ENCODE assay signal across 2 cellular contexts in genomic region chr20:56815796-56816195, GRCh38.
TF ChIP-seq lines count a peak whose summit lies in the region.

No MANE protein-coding gene starts in this region.

TF ChIP-seq in GM23338, 12 proteins besides CTCF, POLR2A, EP300 and RAD21 (continued from another document):
- no peak for TF ChIP-seq CREB1 (CRISPR knock-in tag; IDR thresholded peaks at IDR 0.05; ENCODE audit: low read depth)
- no peak for TF ChIP-seq STAT1 (IDR thresholded peaks at IDR 0.05; ENCODE audit: unreplicated experiment)
- TF ChIP-seq ZNF114 (CRISPR knock-in tag; IDR thresholded peaks at IDR 0.05): no peak
- TF ChIP-seq, protein P1, sequence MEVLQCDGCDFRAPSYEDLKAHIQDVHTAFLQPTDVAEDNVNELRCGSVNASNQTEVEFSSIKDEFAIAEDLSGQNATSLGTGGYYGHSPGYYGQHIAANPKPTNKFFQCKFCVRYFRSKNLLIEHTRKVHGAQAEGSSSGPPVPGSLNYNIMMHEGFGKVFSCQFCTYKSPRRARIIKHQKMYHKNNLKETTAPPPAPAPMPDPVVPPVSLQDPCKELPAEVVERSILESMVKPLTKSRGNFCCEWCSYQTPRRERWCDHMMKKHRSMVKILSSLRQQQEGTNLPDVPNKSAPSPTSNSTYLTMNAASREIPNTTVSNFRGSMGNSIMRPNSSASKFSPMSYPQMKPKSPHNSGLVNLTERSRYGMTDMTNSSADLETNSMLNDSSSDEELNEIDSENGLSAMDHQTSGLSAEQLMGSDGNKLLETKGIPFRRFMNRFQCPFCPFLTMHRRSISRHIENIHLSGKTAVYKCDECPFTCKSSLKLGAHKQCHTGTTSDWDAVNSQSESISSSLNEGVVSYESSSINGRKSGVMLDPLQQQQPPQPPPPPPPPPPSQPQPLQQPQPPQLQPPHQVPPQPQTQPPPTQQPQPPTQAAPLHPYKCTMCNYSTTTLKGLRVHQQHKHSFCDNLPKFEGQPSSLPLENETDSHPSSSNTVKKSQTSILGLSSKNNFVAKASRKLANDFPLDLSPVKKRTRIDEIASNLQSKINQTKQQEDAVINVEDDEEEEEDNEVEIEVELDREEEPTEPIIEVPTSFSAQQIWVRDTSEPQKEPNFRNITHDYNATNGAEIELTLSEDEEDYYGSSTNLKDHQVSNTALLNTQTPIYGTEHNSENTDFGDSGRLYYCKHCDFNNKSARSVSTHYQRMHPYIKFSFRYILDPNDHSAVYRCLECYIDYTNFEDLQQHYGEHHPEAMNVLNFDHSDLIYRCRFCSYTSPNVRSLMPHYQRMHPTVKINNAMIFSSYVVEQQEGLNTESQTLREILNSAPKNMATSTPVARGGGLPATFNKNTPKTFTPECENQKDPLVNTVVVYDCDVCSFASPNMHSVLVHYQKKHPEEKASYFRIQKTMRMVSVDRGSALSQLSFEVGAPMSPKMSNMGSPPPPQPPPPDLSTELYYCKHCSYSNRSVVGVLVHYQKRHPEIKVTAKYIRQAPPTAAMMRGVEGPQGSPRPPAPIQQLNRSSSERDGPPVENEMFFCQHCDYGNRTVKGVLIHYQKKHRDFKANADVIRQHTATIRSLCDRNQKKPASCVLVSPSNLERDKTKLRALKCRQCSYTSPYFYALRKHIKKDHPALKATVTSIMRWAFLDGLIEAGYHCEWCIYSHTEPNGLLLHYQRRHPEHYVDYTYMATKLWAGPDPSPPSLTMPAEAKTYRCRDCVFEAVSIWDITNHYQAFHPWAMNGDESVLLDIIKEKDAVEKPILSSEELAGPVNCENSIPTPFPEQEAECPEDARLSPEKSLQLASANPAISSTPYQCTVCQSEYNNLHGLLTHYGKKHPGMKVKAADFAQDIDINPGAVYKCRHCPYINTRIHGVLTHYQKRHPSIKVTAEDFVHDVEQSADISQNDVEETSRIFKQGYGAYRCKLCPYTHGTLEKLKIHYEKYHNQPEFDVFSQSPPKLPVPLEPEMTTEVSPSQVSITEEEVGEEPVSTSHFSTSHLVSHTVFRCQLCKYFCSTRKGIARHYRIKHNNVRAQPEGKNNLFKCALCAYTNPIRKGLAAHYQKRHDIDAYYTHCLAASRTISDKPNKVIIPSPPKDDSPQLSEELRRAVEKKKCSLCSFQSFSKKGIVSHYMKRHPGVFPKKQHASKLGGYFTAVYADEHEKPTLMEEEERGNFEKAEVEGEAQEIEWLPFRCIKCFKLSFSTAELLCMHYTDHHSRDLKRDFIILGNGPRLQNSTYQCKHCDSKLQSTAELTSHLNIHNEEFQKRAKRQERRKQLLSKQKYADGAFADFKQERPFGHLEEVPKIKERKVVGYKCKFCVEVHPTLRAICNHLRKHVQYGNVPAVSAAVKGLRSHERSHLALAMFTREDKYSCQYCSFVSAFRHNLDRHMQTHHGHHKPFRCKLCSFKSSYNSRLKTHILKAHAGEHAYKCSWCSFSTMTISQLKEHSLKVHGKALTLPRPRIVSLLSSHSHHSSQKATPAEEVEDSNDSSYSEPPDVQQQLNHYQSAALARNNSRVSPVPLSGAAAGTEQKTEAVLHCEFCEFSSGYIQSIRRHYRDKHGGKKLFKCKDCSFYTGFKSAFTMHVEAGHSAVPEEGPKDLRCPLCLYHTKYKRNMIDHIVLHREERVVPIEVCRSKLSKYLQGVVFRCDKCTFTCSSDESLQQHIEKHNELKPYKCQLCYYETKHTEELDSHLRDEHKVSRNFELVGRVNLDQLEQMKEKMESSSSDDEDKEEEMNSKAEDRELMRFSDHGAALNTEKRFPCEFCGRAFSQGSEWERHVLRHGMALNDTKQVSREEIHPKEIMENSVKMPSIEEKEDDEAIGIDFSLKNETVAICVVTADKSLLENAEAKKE (CRISPR knock-in tag; IDR thresholded peaks at IDR 0.05): no peak
- no peak for TF ChIP-seq POLR2AphosphoS5 (IDR thresholded peaks at IDR 0.05; ENCODE audit: low read depth)
- TF ChIP-seq EZH2 (IDR thresholded peaks at IDR 0.05; ENCODE audit: low read depth, unreplicated experiment): no peak
- no peak for TF ChIP-seq REST (IDR thresholded peaks at IDR 0.05; ENCODE audit: unreplicated experiment)
- TF ChIP-seq ZNF331 (CRISPR knock-in tag; IDR thresholded peaks at IDR 0.05; ENCODE audit: low read depth): no peak
- no peak for TF ChIP-seq EZH2phosphoT487 (IDR thresholded peaks at IDR 0.05; ENCODE audit: unreplicated experiment)
- TF ChIP-seq JUNB (IDR thresholded peaks at IDR 0.05; ENCODE audit: unreplicated experiment): no peak
TF ChIP-seq in GM23338: peak in this region for 0.

TF ChIP-seq in H1, 55 proteins besides CTCF, POLR2A, EP300 and RAD21 (continued from another document):
- TF ChIP-seq TAF1 (IDR thresholded peaks at IDR 0.05; ENCODE audit: low read depth, low read length) (no peak), FOSL1 (IDR thresholded peaks at IDR 0.05; ENCODE audit: insufficient read depth, low read depth, low read length) (no peak), ATF3 (IDR thresholded peaks at IDR 0.05; ENCODE audit: insufficient read depth, low read depth, low read length) (no peak), KDM1A (IDR thresholded peaks at IDR 0.05; ENCODE audit: borderline replicate concordance, low read length) (peak; percentile 81; the same call in 1 of the 2 replicates)
